ENCODE assay signal across 20 cellular contexts in the genomic region with DNA sequence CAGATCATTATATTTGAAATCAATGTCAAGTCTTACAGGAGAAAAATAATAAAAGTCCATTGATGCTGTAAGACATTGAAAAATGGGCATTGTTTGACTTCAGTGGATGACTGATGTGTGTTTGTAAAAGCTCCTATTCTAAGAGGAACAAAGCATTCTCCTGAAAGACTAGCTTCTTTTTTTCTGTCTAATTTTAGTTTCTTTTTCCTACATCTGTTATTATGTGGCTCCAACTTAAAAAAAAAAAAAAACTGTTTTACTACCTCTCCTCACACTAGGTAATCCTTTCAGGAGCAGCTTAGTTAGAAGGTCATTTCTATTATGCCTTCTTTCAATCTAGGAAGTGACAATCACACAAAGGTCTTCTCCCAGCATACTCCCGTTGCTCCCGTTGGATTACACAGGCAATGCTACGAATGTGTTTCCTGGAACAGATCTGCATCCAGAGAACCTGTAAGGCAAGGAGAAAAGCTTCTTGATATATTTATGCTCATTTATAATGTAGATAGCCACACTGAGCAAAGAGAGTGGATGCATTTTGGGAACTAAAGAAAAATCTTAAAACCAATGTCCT.
DNase-seq lines count a peak whose midpoint lies in the region; FAIRE-seq and TF ChIP-seq lines count a peak whose summit lies in the region.
"Had no signal": no experiment of that assay in that cellular context is flagged by ENCODE, and none has a peak within 500 bp of the region (broad histone marks: within the 10 kb centered on the region; RNA-seq: fewer than 3 reads in every experiment).

No MANE protein-coding gene starts in this region.

- no peak overlapping the region for H3K27ac Mint-ChIP-seq in astrocyte (ENCODE audit: unreplicated experiment)
- no peak overlapping the region for H3K27ac Mint-ChIP-seq in CD4-positive, alpha-beta memory T cell
- H3K27ac Mint-ChIP-seq: CD8-positive, alpha-beta memory T cell had no signal

- no peak for TF ChIP-seq CTCF in astrocyte (IDR thresholded peaks at IDR 0.05; ENCODE audit: insufficient read depth, low read depth, low read length)
- TF ChIP-seq CTCF in neural cell (IDR thresholded peaks at IDR 0.05; ENCODE audit: poor library complexity, severe bottlenecking) = no peak
- TF ChIP-seq CTCF in suprapubic skin (IDR thresholded peaks at IDR 0.05) = no peak

- peak overlapping the region; percentile 37 for H2AFZ ChIP-seq in astrocyte (ENCODE audit: low read depth, low read length)
- no peak overlapping the region for H2AFZ ChIP-seq in neural cell (ENCODE audit: low read depth, low read length)

- H3K4me1 Mint-ChIP-seq in astrocyte (ENCODE audit: low read depth, unreplicated experiment) = no peaks in the 10 kb centered on the region
- H3K4me1 Mint-ChIP-seq in CD4-positive, alpha-beta memory T cell = no peaks in the 10 kb centered on the region
- H3K4me1 Mint-ChIP-seq: CD8-positive, alpha-beta memory T cell had no signal

- no peaks in the 10 kb centered on the region for H3K36me3 ChIP-seq in astrocyte (ENCODE audit: insufficient read depth, low read length)
- H3K36me3 ChIP-seq in neural cell (ENCODE audit: insufficient read depth, low read length) = no peaks in the 10 kb centered on the region
- H3K36me3 ChIP-seq in CD4-positive, alpha-beta memory T cell (ENCODE audit: insufficient read depth, low read length) = no peaks in the 10 kb centered on the region
- no peaks in the 10 kb centered on the region for H3K36me3 ChIP-seq in suprapubic skin
- H3K36me3 ChIP-seq: SJSA1 had no signal

- peaks cover 6% of the 10 kb centered on the region for H3K9me3 Mint-ChIP-seq in astrocyte (ENCODE audit: unreplicated experiment)
- peaks cover 0 to 15% (median 4%) of the 10 kb centered on the region in 8 donors for H3K9me3 Mint-ChIP-seq in CD4-positive, alpha-beta memory T cell

- H3K4me2 ChIP-seq in astrocyte (ENCODE audit: low read length) (peak overlapping the region; percentile 40), neural cell (ENCODE audit: low read length) (no peak overlapping the region)

- TF ChIP-seq EP300 in neural cell (conservative IDR thresholded peaks at IDR 0.05; ENCODE audit: poor library complexity, severe bottlenecking) (no peak), suprapubic skin (IDR thresholded peaks at IDR 0.05) (no peak)

- peak; percentile 7 for DNase-seq in COLO829 (ENCODE audit: low spot score)
- DNase-seq in NCI-H2227 (lab: John Stamatoyannopoulos, UW; ENCODE audit: unreplicated experiment) = peak; percentile 24
- DNase-seq in astrocyte (ENCODE audit: low read depth) = no peak
- no peak for DNase-seq in CD4-positive, alpha-beta memory T cell
- no peak for DNase-seq in suprapubic skin (ENCODE audit: low spot score in 2 of 2)
- DNase-seq in hippocampal formation (lab: John Stamatoyannopoulos, UW) = no peak
- DNase-seq: AML-193; C1 segment of cervical spinal cord; CD8-positive, alpha-beta memory T cell; GF-D8; H7; MM.1S; NCI-H1048; NCI-H1417 treated with DMSO at 0.1 percent for 48 hours; NCI-H187 had no signal

- H3K36me3 Mint-ChIP-seq in astrocyte (ENCODE audit: low read depth, unreplicated experiment) = no peaks in the 10 kb centered on the region
- no peaks in the 10 kb centered on the region for H3K36me3 Mint-ChIP-seq in CD4-positive, alpha-beta memory T cell
- H3K36me3 Mint-ChIP-seq: CD8-positive, alpha-beta memory T cell had no signal

- no peaks in the 10 kb centered on the region for H3K9me3 ChIP-seq in astrocyte (ENCODE audit: insufficient read depth, low read depth, low read length)
- no peaks in the 10 kb centered on the region for H3K9me3 ChIP-seq in neural cell (ENCODE audit: low read length)
- H3K9me3 ChIP-seq in CD4-positive, alpha-beta memory T cell (ENCODE audit: control insufficient read depth in 1 of 2, low read length in 2 of 2) = no peaks in the 10 kb centered on the region
- H3K9me3 ChIP-seq in suprapubic skin = no peaks in the 10 kb centered on the region

- CTCF ChIA-PET in CD4-positive, alpha-beta memory T cell (lab: Charles Lee; ENCODE audit: partially characterized antibody) = no interaction called here

- TF ChIP-seq RAD21 in neural cell (conservative IDR thresholded peaks at IDR 0.05) = no peak

- POLR2A ChIA-PET in CD4-positive, alpha-beta memory T cell (lab: Charles Lee; ENCODE audit: partially characterized antibody) = no interaction called here

- no peaks in the 10 kb centered on the region for H3K27me3 Mint-ChIP-seq in astrocyte (ENCODE audit: low read depth, unreplicated experiment)
- H3K27me3 Mint-ChIP-seq in CD4-positive, alpha-beta memory T cell = no peaks in the 10 kb centered on the region
- H3K27me3 Mint-ChIP-seq: CD8-positive, alpha-beta memory T cell had no signal

- TF ChIP-seq POLR2A in suprapubic skin (IDR thresholded peaks at IDR 0.05) = no peak

- H3K4me1 ChIP-seq in astrocyte (ENCODE audit: insufficient read depth, low read length) (no peaks in the 10 kb centered on the region), suprapubic skin (no peaks in the 10 kb centered on the region)
- H3K4me1 ChIP-seq in CD4-positive, alpha-beta memory T cell (ENCODE audit: insufficient read depth, low read length) = no peaks in the 10 kb centered on the region
- H3K4me1 ChIP-seq: SJSA1 had no signal

- H3F3A ChIP-seq in neural cell (ENCODE audit: insufficient read depth, low read length, poor library complexity, severe bottlenecking) = no peaks in the 10 kb centered on the region

- 50% methylated on average over 3 of the region's 3 CpGs for WGBS in suprapubic skin

- H3K79me2 ChIP-seq in astrocyte (ENCODE audit: insufficient read depth, low read length) (no peaks in the 10 kb centered on the region), neural cell (replicated peaks; ENCODE audit: insufficient read depth, low read length) (no peaks in the 10 kb centered on the region)

- H3K27ac ChIP-seq in astrocyte (ENCODE audit: low read depth, low read length) (no peak overlapping the region), neural cell (ENCODE audit: low read length) (no peak overlapping the region), suprapubic skin (no peak overlapping the region)
- H3K27ac ChIP-seq in CD4-positive, alpha-beta memory T cell (ENCODE audit: low read depth, low read length) = no peak overlapping the region
- H3K27ac ChIP-seq: HL-60, SJSA1 had no signal

- no peak for FAIRE-seq in astrocyte (lab: Jason Lieb, UNC)
- FAIRE-seq: HepG2, K562 had no signal

- H3K4me3 ChIP-seq in astrocyte (ENCODE audit: insufficient read depth, low read depth, low read length) = no peak overlapping the region
- no peak overlapping the region for H3K4me3 ChIP-seq in neural cell (ENCODE audit: low read length)
- H3K4me3 ChIP-seq in CD4-positive, alpha-beta memory T cell (ENCODE audit: low read length in 2 of 2) = no peak overlapping the region
- H3K4me3 ChIP-seq in suprapubic skin = no peak overlapping the region
- H3K4me3 ChIP-seq: K562, SJSA1 had no signal

- H3K9ac ChIP-seq in astrocyte (ENCODE audit: low read length) (no peak overlapping the region), neural cell (ENCODE audit: low read length) (no peak overlapping the region)

- intact Hi-C loops in CD4-positive, alpha-beta memory T cell (cut with micrococcal nuclease) = no loop called here

- H4K20me1 ChIP-seq in astrocyte (ENCODE audit: insufficient read depth, low read length) (no peaks in the 10 kb centered on the region), neural cell (ENCODE audit: insufficient read depth) (no peaks in the 10 kb centered on the region)

- no peak overlapping the region for H3K4me3 Mint-ChIP-seq in astrocyte (ENCODE audit: unreplicated experiment)
- H3K4me3 Mint-ChIP-seq in CD4-positive, alpha-beta memory T cell = no peak overlapping the region
- H3K4me3 Mint-ChIP-seq: CD8-positive, alpha-beta memory T cell had no signal

- no peaks in the 10 kb centered on the region for H3K9me2 ChIP-seq in neural cell (ENCODE audit: insufficient read depth, low read length)

- H3K27me3 ChIP-seq in astrocyte (ENCODE audit: insufficient read depth, low read length) = no peaks in the 10 kb centered on the region
- no peaks in the 10 kb centered on the region for H3K27me3 ChIP-seq in neural cell (ENCODE audit: insufficient read depth, low read depth, low read length)
- H3K27me3 ChIP-seq in CD4-positive, alpha-beta memory T cell (ENCODE audit: insufficient read depth, low read length) = no peaks in the 10 kb centered on the region
- no peaks in the 10 kb centered on the region for H3K27me3 ChIP-seq in suprapubic skin
- H3K27me3 ChIP-seq: SJSA1 had no signal

TF ChIP-seq in neural cell, 6 proteins besides CTCF, POLR2A, EP300 and RAD21:
- TF ChIP-seq TAF1 (IDR thresholded peaks at IDR 0.05; ENCODE audit: low read depth) = no peak
- TF ChIP-seq, protein P1, sequence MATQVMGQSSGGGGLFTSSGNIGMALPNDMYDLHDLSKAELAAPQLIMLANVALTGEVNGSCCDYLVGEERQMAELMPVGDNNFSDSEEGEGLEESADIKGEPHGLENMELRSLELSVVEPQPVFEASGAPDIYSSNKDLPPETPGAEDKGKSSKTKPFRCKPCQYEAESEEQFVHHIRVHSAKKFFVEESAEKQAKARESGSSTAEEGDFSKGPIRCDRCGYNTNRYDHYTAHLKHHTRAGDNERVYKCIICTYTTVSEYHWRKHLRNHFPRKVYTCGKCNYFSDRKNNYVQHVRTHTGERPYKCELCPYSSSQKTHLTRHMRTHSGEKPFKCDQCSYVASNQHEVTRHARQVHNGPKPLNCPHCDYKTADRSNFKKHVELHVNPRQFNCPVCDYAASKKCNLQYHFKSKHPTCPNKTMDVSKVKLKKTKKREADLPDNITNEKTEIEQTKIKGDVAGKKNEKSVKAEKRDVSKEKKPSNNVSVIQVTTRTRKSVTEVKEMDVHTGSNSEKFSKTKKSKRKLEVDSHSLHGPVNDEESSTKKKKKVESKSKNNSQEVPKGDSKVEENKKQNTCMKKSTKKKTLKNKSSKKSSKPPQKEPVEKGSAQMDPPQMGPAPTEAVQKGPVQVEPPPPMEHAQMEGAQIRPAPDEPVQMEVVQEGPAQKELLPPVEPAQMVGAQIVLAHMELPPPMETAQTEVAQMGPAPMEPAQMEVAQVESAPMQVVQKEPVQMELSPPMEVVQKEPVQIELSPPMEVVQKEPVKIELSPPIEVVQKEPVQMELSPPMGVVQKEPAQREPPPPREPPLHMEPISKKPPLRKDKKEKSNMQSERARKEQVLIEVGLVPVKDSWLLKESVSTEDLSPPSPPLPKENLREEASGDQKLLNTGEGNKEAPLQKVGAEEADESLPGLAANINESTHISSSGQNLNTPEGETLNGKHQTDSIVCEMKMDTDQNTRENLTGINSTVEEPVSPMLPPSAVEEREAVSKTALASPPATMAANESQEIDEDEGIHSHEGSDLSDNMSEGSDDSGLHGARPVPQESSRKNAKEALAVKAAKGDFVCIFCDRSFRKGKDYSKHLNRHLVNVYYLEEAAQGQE (IDR thresholded peaks at IDR 0.05; ENCODE audit: borderline replicate concordance) = peak; percentile 71

Comparison
In these comparisons a context has a peak if more than half of its experiments do, and no peak if none do; other contexts are left out.
1. DNase-seq: peak in COLO829 (single experiment) and NCI-H2227 (single experiment); none in astrocyte (single experiment), CD4-positive, alpha-beta memory T cell (0 of 5), suprapubic skin (0 of 2) and hippocampal formation (0 of 2).